Comparison of ENCODE assay signal across 19 cellular contexts in genomic region chr9:72037571-72037970, GRCh38. TPM values are rescaled to one million over a fixed set of nuclear protein-coding genes. Genes with fewer than 3 reads are reported as not detected.
DNase-seq lines count a peak whose midpoint lies in the region; TF ChIP-seq lines count a peak whose summit lies in the region.
"Had no signal": no experiment of that assay in that cellular context is flagged by ENCODE, and none has a peak within 500 bp of the region (broad histone marks: within the 10 kb centered on the region; RNA-seq: fewer than 3 reads in every experiment).

No MANE protein-coding gene starts in this region.

- TF ChIP-seq POLR2A in breast epithelium (IDR thresholded peaks at IDR 0.05), result no peak

- TF ChIP-seq CTCF in HFF-Myc (IDR thresholded peaks at IDR 0.05; ENCODE audit: low read depth, low read length, missing control alignments) (no peak), fibroblast of villous mesenchyme (IDR thresholded peaks at IDR 0.05; ENCODE audit: insufficient read depth, low read depth, low read length) (no peak), breast epithelium (IDR thresholded peaks at IDR 0.05) (no peak)

- H3K4me3 ChIP-seq in HFF-Myc (replicated peaks; ENCODE audit: low read depth, low read length) (no peak overlapping the region), fibroblast of villous mesenchyme (ENCODE audit: low read depth, low read length) (no peak overlapping the region), mesenchymal stem cell (ENCODE audit: insufficient read depth in 1 of 2, low read depth in 1 of 2, low read length in 2 of 2) (no peak overlapping the region), breast epithelium (no peak overlapping the region)
- H3K4me3 ChIP-seq: BLaER1 treated with 17β-estradiol and CSF1 and Interleukin-3, amounts not matched to agents 10 nM and 100 nM; SJSA1 had no signal

- no peak overlapping the region for H2BK120ac ChIP-seq in mesenchymal stem cell (ENCODE audit: low read depth, low read length)

- H3K14ac ChIP-seq in mesenchymal stem cell (ENCODE audit: low read length in 2 of 2), result no peak overlapping the region

- H2AK5ac ChIP-seq in mesenchymal stem cell (ENCODE audit: low read length, severe bottlenecking), result no peak overlapping the region

- H3K9me3 ChIP-seq in mesenchymal stem cell (ENCODE audit: control insufficient read depth, low read length), result no peaks in the 10 kb centered on the region
- no peaks in the 10 kb centered on the region for H3K9me3 ChIP-seq in breast epithelium
- H3K9me3 ChIP-seq: SJSA1 had no signal

- H4K8ac ChIP-seq in mesenchymal stem cell (ENCODE audit: low read length), result no peak overlapping the region

- no peak overlapping the region for H3K18ac ChIP-seq in mesenchymal stem cell (ENCODE audit: low read depth in 1 of 2, low read length in 2 of 2)

- H3K27ac ChIP-seq in mesenchymal stem cell (ENCODE audit: low read length, poor library complexity, severe bottlenecking) (no peak overlapping the region), breast epithelium (peak overlapping the region in 1 of 2 donors; percentile 55)
- H3K27ac ChIP-seq: BLaER1 treated with 17β-estradiol and CSF1 and Interleukin-3, amounts not matched to agents 10 nM and 100 nM; SJSA1 had no signal

- 68% methylated on average over 4 of the region's 4 CpGs for WGBS in mesenchymal stem cell

- H3K4ac ChIP-seq in mesenchymal stem cell (ENCODE audit: low read depth in 1 of 2, low read length in 2 of 2), result no peak overlapping the region

- H2BK12ac ChIP-seq in mesenchymal stem cell (ENCODE audit: low read length in 2 of 2), result no peak overlapping the region

- no peaks in the 10 kb centered on the region for H3K79me1 ChIP-seq in mesenchymal stem cell (replicated peaks; ENCODE audit: low read length, poor library complexity, severe bottlenecking)

- H3K36me3 ChIP-seq in mesenchymal stem cell (ENCODE audit: control insufficient read depth in 1 of 2, insufficient read depth in 2 of 2, low read depth in 1 of 2, low read length in 2 of 2), result no peaks in the 10 kb centered on the region
- no peaks in the 10 kb centered on the region for H3K36me3 ChIP-seq in breast epithelium
- H3K36me3 ChIP-seq: BLaER1 treated with 17β-estradiol and CSF1 and Interleukin-3, amounts not matched to agents 10 nM and 100 nM; SJSA1 had no signal

- H3K9ac ChIP-seq in mesenchymal stem cell (ENCODE audit: low read length), result no peak overlapping the region
- H3K9ac ChIP-seq: BLaER1 treated with 17β-estradiol and CSF1 and Interleukin-3, amounts not matched to agents 10 nM and 100 nM had no signal

- intact Hi-C loops in breast epithelium (cut with DNase I; ENCODE audit: low total_unique reads), result no loop called here

- H3K4me1 ChIP-seq in mesenchymal stem cell (ENCODE audit: control insufficient read depth, insufficient read depth, low read depth, low read length), result no peaks in the 10 kb centered on the region
- H3K4me1 ChIP-seq in breast epithelium, result no peaks in the 10 kb centered on the region
- H3K4me1 ChIP-seq: SJSA1 had no signal

- no peak overlapping the region for H2AFZ ChIP-seq in mesenchymal stem cell (ENCODE audit: low read depth, low read length)

- H2BK15ac ChIP-seq in mesenchymal stem cell (ENCODE audit: low read depth, poor library complexity, severe bottlenecking), result no peak overlapping the region

- no peak overlapping the region for H2BK5ac ChIP-seq in mesenchymal stem cell (ENCODE audit: low read depth, low read length, poor library complexity, severe bottlenecking)

- H4K91ac ChIP-seq in mesenchymal stem cell (ENCODE audit: low read length), result no peak overlapping the region

- peak overlapping the region; percentile 36 for H3K4me2 ChIP-seq in mesenchymal stem cell (ENCODE audit: low read length, poor library complexity, severe bottlenecking)
- H3K4me2 ChIP-seq: BLaER1 treated with 17β-estradiol and CSF1 and Interleukin-3, amounts not matched to agents 10 nM and 100 nM had no signal

- peak; percentile 47 for DNase-seq in AG20443 (ENCODE audit: low spot score)
- DNase-seq in HFF-Myc (ENCODE audit: extremely low read depth, low read depth), result peak; percentile 65
- peak; percentile 7 for DNase-seq in fibroblast of villous mesenchyme (ENCODE audit: low read depth)
- DNase-seq in mesenchymal stem cell, result no peak
- no peak for DNase-seq in NCI-H1436 (lab: John Stamatoyannopoulos, UW)
- no peak for DNase-seq in breast epithelium (ENCODE audit: low spot score in 2 of 2)
- no peak for DNase-seq in NCI-H526 (lab: John Stamatoyannopoulos, UW)
- DNase-seq: CD8-positive, alpha-beta T cell; H7; HFFc6; Kasumi-1; NCI-H187; NCI-H446; NCI-H69 had no signal

- H3K23ac ChIP-seq in mesenchymal stem cell (ENCODE audit: low read length in 2 of 2), result no peak overlapping the region

- peaks cover 0 to 24% of the 10 kb centered on the region in 2 experiments for H3K27me3 ChIP-seq in mesenchymal stem cell (ENCODE audit: control insufficient read depth in 1 of 2, insufficient read depth in 1 of 2, low read length in 2 of 2)
- no peaks in the 10 kb centered on the region for H3K27me3 ChIP-seq in breast epithelium
- H3K27me3 ChIP-seq: BLaER1 treated with 17β-estradiol and CSF1 and Interleukin-3, amounts not matched to agents 10 nM and 100 nM; SJSA1 had no signal

RNA-seq across cellular contexts. Expression of gene C9orf57, which starts 22.8 kb away (rescaled TPM):
- total RNA-seq in fibroblast of villous mesenchyme (not detected in 2 replicates), breast epithelium (not detected)
- not detected for polyA plus RNA-seq in mesenchymal stem cell (2013, experiment 1 of 2)
- polyA plus RNA-seq in mesenchymal stem cell (2013, experiment 2 of 2), result not detected
- total RNA-seq: A673; CD8-positive, alpha-beta T cell; Daoy; H7; HFFc6; MCF 10A; SJSA1 had no signal

Comparison
In these comparisons a context has a peak if more than half of its experiments do, and no peak if none do; other contexts are left out.
1. DNase-seq: peak in AG20443 (single experiment), HFF-Myc (single experiment) and fibroblast of villous mesenchyme (single experiment); none in mesenchymal stem cell (single experiment), NCI-H1436 (single experiment), breast epithelium (0 of 2) and NCI-H526 (0 of 2).